8 cellular contexts compared by ENCODE assay signal in genomic region chr19:13865578-13866462, GRCh38. TPM values are rescaled to one million over a fixed set of nuclear protein-coding genes. Genes with fewer than 3 reads are reported as not detected.
DNase-seq lines count a peak whose midpoint lies in the region; ATAC-seq and TF ChIP-seq lines count a peak whose summit lies in the region.

No MANE protein-coding gene starts in this region.

- peak overlapping the region; percentile 73 for H3K4me3 Mint-ChIP-seq in activated naive CD4-positive, alpha-beta T cell treated with anti-CD3 and anti-CD28 coated beads, Interleukin-2, amount 10 ng/mL, durations not matched to agents 7 days and 5 days
- peak overlapping the region; percentile 63 for H3K4me3 Mint-ChIP-seq in activated CD8-positive, alpha-beta T cell treated with anti-CD3 and anti-CD28 coated beads for 36 hours
- peak overlapping the region; percentile 18 to 61 for H3K4me3 Mint-ChIP-seq in stimulated activated naive B cell treated with anti-CD40 and anti-IgM and Interleukin-4, amounts not matched to agents 10 μg/mL and 1 μg/mL and 100 μg/mL, for 72 hours

- peaks cover 2% of the 10 kb centered on the region for H3K36me3 Mint-ChIP-seq in activated naive CD4-positive, alpha-beta T cell treated with anti-CD3 and anti-CD28 coated beads, Interleukin-2, amount 10 ng/mL, durations not matched to agents 7 days and 5 days
- no peaks in the 10 kb centered on the region for H3K36me3 Mint-ChIP-seq in activated CD8-positive, alpha-beta T cell treated with anti-CD3 and anti-CD28 coated beads for 36 hours (ENCODE audit: low read depth)
- no peaks in the 10 kb centered on the region for H3K36me3 Mint-ChIP-seq in stimulated activated naive B cell treated with anti-CD40 and anti-IgM and Interleukin-4, amounts not matched to agents 10 μg/mL and 1 μg/mL and 100 μg/mL, for 72 hours

- intact Hi-C loops in activated CD8-positive, alpha-beta T cell treated with anti-CD3 and anti-CD28 coated beads for 36 hours (cut with micrococcal nuclease): loop anchor here (10.0 kb wide), 1 partner anchor 271 kb away; no protein-coding TSS in a partner anchor

- H3K4me3 ChIP-seq in iPS-11a (ENCODE audit: low read depth, low read length): peak overlapping the region; percentile 37

- H3K27me3 Mint-ChIP-seq in activated naive CD4-positive, alpha-beta T cell treated with anti-CD3 and anti-CD28 coated beads, Interleukin-2, amount 10 ng/mL, durations not matched to agents 7 days and 5 days: peaks cover 88% of the 10 kb centered on the region
- peaks cover 32% of the 10 kb centered on the region for H3K27me3 Mint-ChIP-seq in activated CD8-positive, alpha-beta T cell treated with anti-CD3 and anti-CD28 coated beads for 36 hours
- H3K27me3 Mint-ChIP-seq in stimulated activated naive B cell treated with anti-CD40 and anti-IgM and Interleukin-4, amounts not matched to agents 10 μg/mL and 1 μg/mL and 100 μg/mL, for 72 hours: peaks cover 55 to 72% of the 10 kb centered on the region in 2 donors

- peak; percentile 38 for DNase-seq in activated naive CD4-positive, alpha-beta T cell treated with anti-CD3 and anti-CD28 coated beads, Interleukin-2, amount 10 ng/mL, durations not matched to agents 7 days and 5 days
- no peak for DNase-seq in activated naive CD4-positive, alpha-beta T cell (lab: John Stamatoyannopoulos, UW)
- peak; percentile 35 for DNase-seq in activated CD8-positive, alpha-beta T cell treated with anti-CD3 and anti-CD28 coated beads for 36 hours
- DNase-seq in stimulated activated naive B cell treated with anti-CD40 and anti-IgM and Interleukin-4, amounts not matched to agents 10 μg/mL and 1 μg/mL and 100 μg/mL, for 72 hours: no peak
- DNase-seq in effector CD4-positive, alpha-beta T cell: no peak
- no peak for DNase-seq in NK-92 treated with Interleukin-12 subunit alpha and Interleukin-12 subunit beta, amount 100 ng/mL, for 24 hours (lab: John Stamatoyannopoulos, UW)

- TF ChIP-seq CTCF in activated CD8-positive, alpha-beta T cell treated with anti-CD3 and anti-CD28 coated beads for 36 hours (IDR thresholded peaks at IDR 0.05): no peak

- no peaks in the 10 kb centered on the region for H3K9me3 Mint-ChIP-seq in activated naive CD4-positive, alpha-beta T cell treated with anti-CD3 and anti-CD28 coated beads, Interleukin-2, amount 10 ng/mL, durations not matched to agents 7 days and 5 days
- H3K9me3 Mint-ChIP-seq in activated CD8-positive, alpha-beta T cell treated with anti-CD3 and anti-CD28 coated beads for 36 hours: no peaks in the 10 kb centered on the region
- no peaks in the 10 kb centered on the region for H3K9me3 Mint-ChIP-seq in stimulated activated naive B cell treated with anti-CD40 and anti-IgM and Interleukin-4, amounts not matched to agents 10 μg/mL and 1 μg/mL and 100 μg/mL, for 72 hours

- CTCF ChIA-PET in activated naive CD4-positive, alpha-beta T cell treated with anti-CD3 and anti-CD28 coated beads, Interleukin-2, amount 10 ng/mL, durations not matched to agents 7 days and 5 days (lab: Charles Lee): interaction anchor here (5.2 kb wide), 1 partner anchor 80 kb away, joined by 150 read pairs; no protein-coding TSS in a partner anchor
- CTCF ChIA-PET in activated CD8-positive, alpha-beta T cell treated with anti-CD3 and anti-CD28 coated beads for 36 hours (lab: Charles Lee): interaction anchor here (1.0 to 1.1 kb wide), 4 partner anchors 9 to 206 kb away, joined by 3 read pairs; partner anchors contain the start of gene MISP3

- POLR2A ChIA-PET in activated CD8-positive, alpha-beta T cell treated with anti-CD3 and anti-CD28 coated beads for 36 hours (lab: Charles Lee): interaction anchor here (1.0 kb wide), 2 partner anchors 14 to 15 kb away, joined by 3 read pairs; no protein-coding TSS in a partner anchor

- H3K27ac Mint-ChIP-seq in activated naive CD4-positive, alpha-beta T cell treated with anti-CD3 and anti-CD28 coated beads, Interleukin-2, amount 10 ng/mL, durations not matched to agents 7 days and 5 days: no peak overlapping the region
- H3K27ac Mint-ChIP-seq in activated CD8-positive, alpha-beta T cell treated with anti-CD3 and anti-CD28 coated beads for 36 hours: no peak overlapping the region
- H3K27ac Mint-ChIP-seq in stimulated activated naive B cell treated with anti-CD40 and anti-IgM and Interleukin-4, amounts not matched to agents 10 μg/mL and 1 μg/mL and 100 μg/mL, for 72 hours: peak overlapping the region; percentile 6

- ATAC-seq in activated CD8-positive, alpha-beta T cell treated with anti-CD3 and anti-CD28 coated beads for 36 hours: no peak
- no peak for ATAC-seq in stimulated activated naive B cell treated with anti-CD40 and anti-IgM and Interleukin-4, amounts not matched to agents 10 μg/mL and 1 μg/mL and 100 μg/mL, for 72 hours (replicated peaks)
- no peak for ATAC-seq in HG02610 (IDR thresholded peaks at IDR 0.05; ENCODE audit: unreplicated experiment)

- H3K4me1 Mint-ChIP-seq in activated naive CD4-positive, alpha-beta T cell treated with anti-CD3 and anti-CD28 coated beads, Interleukin-2, amount 10 ng/mL, durations not matched to agents 7 days and 5 days: peaks cover 35% of the 10 kb centered on the region
- peaks cover 44% of the 10 kb centered on the region for H3K4me1 Mint-ChIP-seq in activated CD8-positive, alpha-beta T cell treated with anti-CD3 and anti-CD28 coated beads for 36 hours (ENCODE audit: low read depth)
- H3K4me1 Mint-ChIP-seq in stimulated activated naive B cell treated with anti-CD40 and anti-IgM and Interleukin-4, amounts not matched to agents 10 μg/mL and 1 μg/mL and 100 μg/mL, for 72 hours: peaks cover 25 to 40% of the 10 kb centered on the region in 2 donors

RNA-seq across cellular contexts. Expression of gene NANOS3, which starts 11.1 kb away (rescaled TPM):
- 1 to 10 TPM in 1 of 2 experiments, under 1 TPM in 1; 0.56 to 1.3 TPM for total RNA-seq in activated CD8-positive, alpha-beta T cell treated with anti-CD3 and anti-CD28 coated beads for 36 hours

RNA-seq across cellular contexts. Expression of gene BRME1, which starts 40.1 kb away (rescaled TPM):
- 1 to 10 TPM; 3.6 to 5.2 TPM for total RNA-seq in activated CD8-positive, alpha-beta T cell treated with anti-CD3 and anti-CD28 coated beads for 36 hours

RNA-seq across cellular contexts. Expression of gene CC2D1A, which starts 40.2 kb away (rescaled TPM):
- 10 to 100 TPM; 22.4 to 23.8 TPM for total RNA-seq in activated CD8-positive, alpha-beta T cell treated with anti-CD3 and anti-CD28 coated beads for 36 hours

Comparison
In these comparisons a context has a peak if more than half of its experiments do, and no peak if none do; other contexts are left out.
1. DNase-seq: peak in activated naive CD4-positive, alpha-beta T cell treated with anti-CD3 and anti-CD28 coated beads, Interleukin-2, amount 10 ng/mL, durations not matched to agents 7 days and 5 days (single experiment) and activated CD8-positive, alpha-beta T cell treated with anti-CD3 and anti-CD28 coated beads for 36 hours (single experiment); none in activated naive CD4-positive, alpha-beta T cell (0 of 4), stimulated activated naive B cell treated with anti-CD40 and anti-IgM and Interleukin-4, amounts not matched to agents 10 μg/mL and 1 μg/mL and 100 μg/mL, for 72 hours (single experiment), effector CD4-positive, alpha-beta T cell (single experiment) and NK-92 treated with Interleukin-12 subunit alpha and Interleukin-12 subunit beta, amount 100 ng/mL, for 24 hours (single experiment).
2. Peak in every context shown above with its lines, with median percentiles within 50 percentile points of each other: H3K4me3 Mint-ChIP-seq.